ENCODE assay signal across 8 cellular contexts in genomic region chr12:113196996-113197395, GRCh38. TPM values are rescaled to one million over a fixed set of nuclear protein-coding genes. Genes with fewer than 3 reads are reported as not detected.
DNase-seq lines count a peak whose midpoint lies in the region; ATAC-seq and TF ChIP-seq lines count a peak whose summit lies in the region.

No MANE protein-coding gene starts in this region.

- H3K4me1 ChIP-seq in H9 (ENCODE audit: insufficient read depth, low read length): no peaks in the 10 kb centered on the region
- peaks cover 0 to 17% of the 10 kb centered on the region in 2 donors for H3K4me1 ChIP-seq in right atrium auricular region
- peaks cover 12 to 21% of the 10 kb centered on the region in 2 donors for H3K4me1 ChIP-seq in gastrocnemius medialis

- H3K23ac ChIP-seq in H9 (ENCODE audit: insufficient read length, low read depth, low read length): no peak overlapping the region

- no peak overlapping the region for H2BK12ac ChIP-seq in H9 (ENCODE audit: insufficient read length, low read depth, low read length)

- H3K56ac ChIP-seq in H9 (ENCODE audit: insufficient read length, low read depth, low read length): no peak overlapping the region

- no peaks in the 10 kb centered on the region for H4K20me1 ChIP-seq in H9 (ENCODE audit: control insufficient read depth, insufficient read depth, insufficient read length)

- H3K79me2 ChIP-seq in H9 (ENCODE audit: insufficient read depth, low read length): no peaks in the 10 kb centered on the region

- H3K4me3 ChIP-seq in astrocyte of the cerebellum (ENCODE audit: low read depth, low read length) (no peak overlapping the region), right atrium auricular region (no peak overlapping the region), gastrocnemius medialis (no peak overlapping the region)

- peaks cover 5 to 15% (median 13%) of the 10 kb centered on the region in 3 experiments; a peak in 5 of 7 replicates for H3K36me3 Mint-ChIP-seq in H9 (ENCODE audit: insufficient read depth in 1 of 3, low read depth in 3 of 3)

- H2AFZ ChIP-seq in H9 (ENCODE audit: low read length): no peak overlapping the region

- intact Hi-C loops in gastrocnemius medialis (cut with DNase I; ENCODE audit: low total_unique reads): loop anchor here (2.0 to 10.0 kb wide), 4 partner anchors 24 to 228 kb away; partner anchors contain the start of genes SLC8B1 and TPCN1

- no peak overlapping the region for H3K27ac Mint-ChIP-seq in H9

- no peak overlapping the region for H2BK20ac ChIP-seq in H9 (ENCODE audit: low read depth, low read length, poor library complexity, severe bottlenecking)

- H4K5ac ChIP-seq in H9 (ENCODE audit: insufficient read length, low read depth, low read length): no peak overlapping the region

- no peak overlapping the region for H2AK5ac ChIP-seq in H9 (ENCODE audit: insufficient read length, low read length)

- H3K9me3 Mint-ChIP-seq in H9: no peaks in the 10 kb centered on the region

- H4K8ac ChIP-seq in H9 (replicated peaks; ENCODE audit: insufficient read length, low read depth, low read length): no peak overlapping the region

- H2BK5ac ChIP-seq in H9 (ENCODE audit: insufficient read length, low read length): no peak overlapping the region

- H4K91ac ChIP-seq in H9 (ENCODE audit: insufficient read length, low read depth, low read length): no peak overlapping the region

- H3K4me2 ChIP-seq in H9 (ENCODE audit: insufficient read depth, insufficient read length, low read length): no peak overlapping the region

- no peaks in the 10 kb centered on the region for H3K23me2 ChIP-seq in H9 (ENCODE audit: insufficient read length, low read depth, low read length, poor library complexity, severe bottlenecking)

- peaks cover 8 to 10% of the 10 kb centered on the region in 2 experiments; a peak in 3 of 4 replicates for H3K4me1 Mint-ChIP-seq in H9

- no peak for TF ChIP-seq POLR2A in gastrocnemius medialis (IDR thresholded peaks at IDR 0.05)

- H3K9me3 ChIP-seq in H9 (ENCODE audit: control insufficient read depth, low read depth, low read length) (no peaks in the 10 kb centered on the region), right atrium auricular region (no peaks in the 10 kb centered on the region), gastrocnemius medialis (no peaks in the 10 kb centered on the region)

- H3K36me3 ChIP-seq in right atrium auricular region (peaks cover 2% of the 10 kb centered on the region), gastrocnemius medialis (peaks cover 0 to 4% of the 10 kb centered on the region in 2 donors)

- no peak overlapping the region for H3T11ph ChIP-seq in H9 (ENCODE audit: low read length)

- H3K27ac ChIP-seq in H9 (ENCODE audit: insufficient read length, low read depth, low read length) (no peak overlapping the region), right atrium auricular region (no peak overlapping the region), gastrocnemius medialis (no peak overlapping the region)

- H3K79me1 ChIP-seq in H9 (ENCODE audit: insufficient read depth, low read depth, low read length, poor library complexity, severe bottlenecking): no peaks in the 10 kb centered on the region

- no peak overlapping the region for H3K9ac ChIP-seq in H9 (ENCODE audit: extremely low read depth, insufficient read length, low read length)

- peak; percentile 82 to 88 for ATAC-seq in gastrocnemius medialis

- no peak overlapping the region for H3K4me3 Mint-ChIP-seq in H9

- H3K14ac ChIP-seq in H9 (ENCODE audit: insufficient read depth, low read length): no peak overlapping the region

- TF ChIP-seq CTCF in H9 (conservative IDR thresholded peaks at IDR 0.05) (peak; percentile 77), astrocyte of the cerebellum (IDR thresholded peaks at IDR 0.05; ENCODE audit: low read depth, low read length, missing control alignments) (peak; percentile 70), right atrium auricular region (IDR thresholded peaks at IDR 0.05) (peak; percentile 47 to 76), gastrocnemius medialis (IDR thresholded peaks at IDR 0.05 in 4 of 5, conservative IDR thresholded peaks at IDR 0.05 in 1 of 5) (peak; percentile 33 to 78 (median 58))

- H3K27me3 Mint-ChIP-seq in H9 (ENCODE audit: low read depth): no peaks in the 10 kb centered on the region

- H3K4ac ChIP-seq in H9 (ENCODE audit: low read depth, low read length): no peak overlapping the region

- no peaks in the 10 kb centered on the region for H3K27me3 ChIP-seq in H9 (ENCODE audit: insufficient read depth, low read length)
- H3K27me3 ChIP-seq in right atrium auricular region: no peaks in the 10 kb centered on the region
- no peaks in the 10 kb centered on the region for H3K27me3 ChIP-seq in gastrocnemius medialis

- H3K18ac ChIP-seq in H9 (ENCODE audit: insufficient read length, low read depth, low read length): no peak overlapping the region

- no peak overlapping the region for H2BK15ac ChIP-seq in H9 (ENCODE audit: low read depth, low read length)

- in situ Hi-C loops in astrocyte of the cerebellum (cut with HindIII; ENCODE audit: low sequenced_read_pairs) (no loop called here), gastrocnemius medialis (cut with MboI; ENCODE audit: low sequenced_read_pairs in 4 of 4) (loop anchor here in 2 of 4 donors (10.0 to 25.0 kb wide), 2 partner anchors 98 to 115 kb away; no protein-coding TSS in a partner anchor)

- no CpG with 5 or more reads among the region's 4 CpGs for WGBS in H9 (ENCODE audit: extremely low coverage, insufficient read length, low lambda C conversion rate)

- DNase-seq in GM03348 (ENCODE audit: low spot score): peak; percentile 92
- peak; percentile 82 for DNase-seq in H9
- DNase-seq in NCI-H1048 (lab: John Stamatoyannopoulos, UW): peak; percentile 20
- DNase-seq in SW 1271 (lab: John Stamatoyannopoulos, UW): peak; percentile 32 to 76
- peak; percentile 59 for DNase-seq in astrocyte of the cerebellum (ENCODE audit: low read depth)
- peak; percentile 82 for DNase-seq in right atrium auricular region (ENCODE audit: low spot score)
- DNase-seq in gastrocnemius medialis: peak; percentile 67 to 79
- no peak for DNase-seq in T1000 (lab: John Stamatoyannopoulos, UW)

- H2BK120ac ChIP-seq in H9 (ENCODE audit: low read depth, low read length, poor library complexity, severe bottlenecking): no peak overlapping the region

RNA-seq across cellular contexts. Expression of gene RITA1, which starts 11.5 kb away (rescaled TPM):
- total RNA-seq in H9 (2021) (26.0 and 26.1 TPM in 2 replicates), right atrium auricular region (10 to 100 TPM; 18.2 to 25.4 TPM), gastrocnemius medialis (10 to 100 TPM; 17.7 to 31.2 (median 23.1) TPM)

RNA-seq across cellular contexts. Expression of gene DDX54, which starts 11.7 kb away (rescaled TPM):
- total RNA-seq in H9 (2021) (83.0 TPM in 2 replicates), right atrium auricular region (10 to 100 TPM; 35.1 to 38.0 TPM), gastrocnemius medialis (100 to 1,000 TPM in 3 of 4 donors, 10 to 100 TPM in 1; 90.0 to 144 (median 108) TPM)

RNA-seq across cellular contexts. Expression of gene TPCN1, which starts 24.3 kb away (rescaled TPM):
- 13.5 and 16.1 TPM in 2 replicates for total RNA-seq in H9 (2021)
- 10 to 100 TPM; 57.3 to 58.7 TPM for total RNA-seq in right atrium auricular region
- total RNA-seq in gastrocnemius medialis: 10 to 100 TPM; 21.4 to 27.0 (median 25.4) TPM

RNA-seq across cellular contexts. Expression of gene CFAP73, which starts 47.5 kb away (rescaled TPM):
- total RNA-seq in H9 (2021) (not detected in 2 replicates), right atrium auricular region (not detected), gastrocnemius medialis (not detected)
